Comparison of ENCODE assay signal across 29 cellular contexts in the genomic region with DNA sequence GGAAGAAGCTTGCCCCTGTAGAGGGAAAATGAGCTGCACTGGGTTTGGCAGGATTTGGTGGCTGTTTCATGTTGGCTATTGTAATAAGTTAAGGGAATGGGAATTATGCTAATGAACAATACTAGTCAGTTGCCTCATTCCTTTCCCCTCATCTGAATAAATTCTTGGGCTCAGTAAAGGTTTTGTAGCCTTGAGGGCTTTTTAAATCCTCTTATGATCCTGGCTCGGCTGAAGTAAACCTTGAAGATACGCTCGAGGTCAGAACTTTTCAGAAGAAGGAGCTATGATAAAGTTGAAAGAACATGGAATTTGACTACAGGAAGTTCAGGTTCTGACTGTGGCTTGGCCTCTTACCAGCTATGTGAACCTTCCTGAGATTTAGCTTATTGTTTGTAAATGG.
"Had no signal": no experiment of that assay in that cellular context is flagged by ENCODE, and none has a peak within 500 bp of the region (broad histone marks: within the 10 kb centered on the region; RNA-seq: fewer than 3 reads in every experiment).

No MANE protein-coding gene starts in this region.

- ATAC-seq: activated T-cell treated with anti-CD3 and anti-CD28 coated beads, Interleukin-2, amount 50 U/mL, for 72 hours; effector memory CD8-positive, alpha-beta T cell; left cardiac atrium; sciatic nerve; stimulated activated effector memory CD8-positive, alpha-beta T cell treated with anti-CD3 and anti-CD28 coated beads, Interleukin-12 subunit alpha, Interleukin-12 subunit beta, amount 100 ng/mL, for 72 hours had no signal

- H3K36me3 ChIP-seq: adrenal gland, brain microvascular endothelial cell, esophagus muscularis mucosa, neutrophil, thoracic aorta, uterus had no signal

- H3K27me3 ChIP-seq: adrenal gland, brain microvascular endothelial cell, esophagus muscularis mucosa, hepatocyte, neutrophil, uterus had no signal

- H3K79me2 ChIP-seq: hepatocyte had no signal

- H3K4me1 ChIP-seq: adrenal gland, esophagus muscularis mucosa, uterus had no signal

- H2AFZ ChIP-seq: hepatocyte had no signal

- H3K9me3 ChIP-seq: adrenal gland, neutrophil, thoracic aorta had no signal

- H3K4me2 ChIP-seq: hepatocyte had no signal

- DNase-seq: activated CD4-positive, alpha-beta T cell treated with anti-CD3 and anti-CD28 coated beads for 4 hours; activated CD4-positive, alpha-beta T cell treated with anti-CD3 and anti-CD28 coated beads, Interleukin-2, amount 50 U/mL, for 4 hours; activated naive CD4-positive, alpha-beta T cell treated with Interleukin-2 at 50 U/mL for 16 hours; activated naive CD8-positive, alpha-beta T cell treated with anti-CD3 and anti-CD28 coated beads for 36 hours; activated T-cell treated with anti-CD3 and anti-CD28 coated beads for 4 hours; activated T-cell treated with anti-CD3 and anti-CD28 coated beads, Interleukin-2, amount 50 U/mL, for 72 hours; adrenal gland; aorta; brain microvascular endothelial cell; cortex of kidney; effector memory CD8-positive, alpha-beta T cell; islet precursor cell; left cardiac atrium; mammary epithelial cell; naive B cell; nephron progenitor cell; stimulated activated CD4-positive, alpha-beta T cell treated with anti-CD3 and anti-CD28 coated beads, Interleukin-12 subunit alpha, Interleukin-12 subunit beta, amount 100 ng/mL, for 4 hours; stimulated activated CD4-positive, alpha-beta T cell treated with anti-CD3 and anti-CD28 coated beads, Interleukin-4, amount 100 ng/mL, for 24 hours; T-helper 9 cell; trophoblast cell; uterus had no signal

- H3K27ac ChIP-seq: adrenal gland, brain microvascular endothelial cell, esophagus muscularis mucosa, hepatocyte, neutrophil, skin epidermis, thoracic aorta, uterus, VCaP had no signal

- H3K4me3 ChIP-seq: adrenal gland, esophagus muscularis mucosa, hepatocyte, skin epidermis, thoracic aorta, uterus had no signal
